Comparison of ENCODE assay signal across 21 cellular contexts in genomic region chr6:128455959-128456358, GRCh38.
"Had no signal": no experiment of that assay in that cellular context is flagged by ENCODE, and none has a peak within 500 bp of the region (broad histone marks: within the 10 kb centered on the region; RNA-seq: fewer than 3 reads in every experiment).

No MANE protein-coding gene starts in this region.

- ATAC-seq: effector memory CD8-positive, alpha-beta T cell; gastrocnemius medialis; naive thymus-derived CD8-positive, alpha-beta T cell; right cardiac atrium; stimulated activated memory B cell treated with anti-CD40 and anti-IgM and Interleukin-4, amounts not matched to agents 10 μg/mL and 1 μg/mL and 100 μg/mL, for 72 hours; stimulated activated naive CD8-positive, alpha-beta T cell treated with anti-CD3 and anti-CD28 coated beads, Interleukin-15, Interleukin-2, amounts not matched to agents 100 U/mL and 50 U/mL, for 24 hours had no signal

- H3K9me3 ChIP-seq: gastrocnemius medialis, prostate gland, spleen, testis, tibial artery had no signal

- H3K4me1 ChIP-seq: prostate gland, spleen, testis had no signal

- H3K27ac ChIP-seq: gastrocnemius medialis, prostate gland, skin epidermis, spleen, testis, tibial artery had no signal

- DNase-seq: cortex of kidney; effector memory CD8-positive, alpha-beta T cell; gastrocnemius medialis; head of caudate nucleus; kidney; mesenchymal stem cell; midbrain; naive thymus-derived CD8-positive, alpha-beta T cell; nephron progenitor cell; nucleus accumbens; right cardiac atrium; spleen; stimulated activated CD4-positive, alpha-beta T cell treated with anti-CD3 and anti-CD28 coated beads, Interleukin-4, amount 100 ng/mL, for 4 hours; stimulated activated naive CD8-positive, alpha-beta T cell treated with anti-CD3 and anti-CD28 coated beads, Interleukin-15, Interleukin-2, amounts not matched to agents 100 U/mL and 50 U/mL, for 24 hours; substantia nigra; testis; tibial artery had no signal

- H3K27me3 ChIP-seq: gastrocnemius medialis, spleen, testis, tibial artery had no signal

- H3K4me3 ChIP-seq: gastrocnemius medialis, prostate gland, skin epidermis, spleen, testis, tibial artery had no signal

- FAIRE-seq: endometrium, kidney had no signal

- H3K36me3 ChIP-seq: gastrocnemius medialis, prostate gland, spleen, tibial artery had no signal
